In genomic region chr2:59993721-59994120, GRCh38 we compare ENCODE assay signal across 25 cellular contexts.
"Had no signal": no experiment of that assay in that cellular context is flagged by ENCODE, and none has a peak within 500 bp of the region (broad histone marks: within the 10 kb centered on the region; RNA-seq: fewer than 3 reads in every experiment).

No MANE protein-coding gene starts in this region.

- H3K9me3 ChIP-seq: esophagus squamous epithelium, lower lobe of right lung, neutrophil, prostate gland, right atrium auricular region, suprapubic skin, transverse colon, upper lobe of right lung had no signal

- FAIRE-seq: endothelial cell of umbilical vein, frontal cortex had no signal

- H3K27me3 ChIP-seq: esophagus squamous epithelium, neutrophil, right atrium auricular region, suprapubic skin, transverse colon, upper lobe of right lung had no signal

- H3K36me3 ChIP-seq: esophagus squamous epithelium, lower lobe of right lung, neutrophil, prostate gland, right atrium auricular region, suprapubic skin, transverse colon, upper lobe of right lung had no signal

- H3K4me3 ChIP-seq: coronary artery, esophagus squamous epithelium, lower lobe of right lung, prostate gland, right atrium auricular region, suprapubic skin, transverse colon, upper lobe of right lung had no signal

- H3K27ac ChIP-seq: coronary artery, esophagus squamous epithelium, lower lobe of right lung, neutrophil, parathyroid adenoma, prostate gland, right atrium auricular region, suprapubic skin, transverse colon, upper lobe of right lung had no signal

- H3K4me1 ChIP-seq: lower lobe of right lung, parathyroid adenoma, prostate gland, right atrium auricular region, suprapubic skin, transverse colon, upper lobe of right lung had no signal

- DNase-seq: dermis blood vessel endothelial cell; effector memory CD4-positive, alpha-beta T cell; erythroblast; esophagus squamous epithelium; hypothalamus; immature natural killer cell; islet precursor cell; left ventricle myocardium superior; lower lobe of right lung; naive B cell; stimulated activated CD4-positive, alpha-beta T cell treated with anti-CD3 and anti-CD28 coated beads, Interleukin-1b, Interleukin-23, amount 100 ng/mL, for 48 hours; stimulated activated CD4-positive, alpha-beta T cell treated with anti-CD3 and anti-CD28 coated beads, Interleukin-4, amount 100 ng/mL, for 1 hour; stimulated activated CD8-positive, alpha-beta memory T cell treated with anti-CD3 and anti-CD28 coated beads, Interleukin-4, amount 100 ng/mL, for 48 hours; stimulated activated naive CD4-positive, alpha-beta T cell; stimulated activated naive CD8-positive, alpha-beta T cell treated with anti-CD3 and anti-CD28 coated beads, Interleukin-15, amount 100 ng/mL, for 72 hours; transverse colon; upper lobe of right lung had no signal

- H3K9ac ChIP-seq: parathyroid adenoma had no signal
